ENCODE assay signal across 26 cellular contexts in genomic region chr1:226586650-226587443, GRCh38. TPM values are rescaled to one million over a fixed set of nuclear protein-coding genes. Genes with fewer than 3 reads are reported as not detected.
"Had no signal": no experiment of that assay in that cellular context is flagged by ENCODE, and none has a peak within 500 bp of the region (broad histone marks: within the 10 kb centered on the region; RNA-seq: fewer than 3 reads in every experiment).

No MANE protein-coding gene starts in this region.

- H3K9me3 ChIP-seq: ascending aorta, body of pancreas, Peyer's patch had no signal

- H3K36me3 ChIP-seq: ascending aorta, Peyer's patch had no signal

- H3K4me1 Mint-ChIP-seq: activated CD4-positive, alpha-beta T cell treated with anti-CD3 and anti-CD28 coated beads, Interleukin-2, amount 10 ng/mL, durations not matched to agents 24 days and 14 days; activated CD8-positive, alpha-beta memory T cell treated with anti-CD3 and anti-CD28 coated beads, Interleukin-2, amount 10 ng/mL, durations not matched to agents 7 days and 5 days; activated naive CD8-positive, alpha-beta T cell treated with anti-CD3 and anti-CD28 coated beads, Interleukin-2, amount 50 U/mL, for 24 hours had no signal

- H3K9me3 Mint-ChIP-seq: activated CD4-positive, alpha-beta T cell treated with anti-CD3 and anti-CD28 coated beads, Interleukin-2, amount 10 ng/mL, durations not matched to agents 24 days and 14 days; activated naive CD4-positive, alpha-beta T cell treated with anti-CD3 and anti-CD28 coated beads, Interleukin-2, amount 50 U/mL, for 72 hours; activated naive CD8-positive, alpha-beta T cell treated with anti-CD3 and anti-CD28 coated beads, Interleukin-2, amount 50 U/mL, for 24 hours; activated T-cell treated with anti-CD3 and anti-CD28 coated beads, Interleukin-2, amount 50 U/mL, for 24 hours; IgD-negative memory B cell; T-helper 1 cell treated with Interleukin-12 subunit alpha and Interleukin-12 subunit beta and Interleukin-4 antibody, amounts not matched to agents 30 μg/mL and 1 μg/mL, for 36 hours had no signal

- H3K4me1 ChIP-seq: ascending aorta, Peyer's patch had no signal

- H3K27ac ChIP-seq: ascending aorta, Peyer's patch had no signal

- H3K27me3 ChIP-seq: ascending aorta, body of pancreas, Peyer's patch had no signal

- ATAC-seq: activated CD8-positive, alpha-beta memory T cell treated with anti-CD3 and anti-CD28 coated beads, Interleukin-2, amount 10 ng/mL, durations not matched to agents 7 days and 5 days; activated naive CD4-positive, alpha-beta T cell treated with anti-CD3 and anti-CD28 coated beads, Interleukin-2, amount 50 U/mL, for 72 hours; activated naive CD8-positive, alpha-beta T cell treated with anti-CD3 and anti-CD28 coated beads, Interleukin-2, amount 50 U/mL, for 24 hours; body of pancreas had no signal

- H3K4me3 ChIP-seq: ascending aorta, body of pancreas, Peyer's patch had no signal

- H3K27ac Mint-ChIP-seq: activated CD4-positive, alpha-beta T cell treated with anti-CD3 and anti-CD28 coated beads, Interleukin-2, amount 10 ng/mL, durations not matched to agents 24 days and 14 days; activated CD8-positive, alpha-beta memory T cell treated with anti-CD3 and anti-CD28 coated beads, Interleukin-2, amount 10 ng/mL, durations not matched to agents 7 days and 5 days; activated naive CD8-positive, alpha-beta T cell treated with anti-CD3 and anti-CD28 coated beads, Interleukin-2, amount 50 U/mL, for 24 hours; activated T-cell treated with anti-CD3 and anti-CD28 coated beads, Interleukin-2, amount 50 U/mL, for 24 hours; T-helper 1 cell treated with Interleukin-12 subunit alpha and Interleukin-12 subunit beta and Interleukin-4 antibody, amounts not matched to agents 30 μg/mL and 1 μg/mL, for 36 hours had no signal

- H3K36me3 Mint-ChIP-seq: activated CD8-positive, alpha-beta memory T cell treated with anti-CD3 and anti-CD28 coated beads, Interleukin-2, amount 10 ng/mL, durations not matched to agents 7 days and 5 days; activated naive CD4-positive, alpha-beta T cell treated with anti-CD3 and anti-CD28 coated beads, Interleukin-2, amount 50 U/mL, for 72 hours; IgD-negative memory B cell had no signal

- H3K4me3 Mint-ChIP-seq: activated CD4-positive, alpha-beta T cell treated with anti-CD3 and anti-CD28 coated beads, Interleukin-2, amount 10 ng/mL, durations not matched to agents 24 days and 14 days; activated CD8-positive, alpha-beta memory T cell treated with anti-CD3 and anti-CD28 coated beads, Interleukin-2, amount 10 ng/mL, durations not matched to agents 7 days and 5 days; activated naive CD8-positive, alpha-beta T cell treated with anti-CD3 and anti-CD28 coated beads, Interleukin-2, amount 50 U/mL, for 24 hours; activated T-cell treated with anti-CD3 and anti-CD28 coated beads, Interleukin-2, amount 50 U/mL, for 24 hours; IgD-negative memory B cell; T-helper 1 cell treated with Interleukin-12 subunit alpha and Interleukin-12 subunit beta and Interleukin-4 antibody, amounts not matched to agents 30 μg/mL and 1 μg/mL, for 36 hours had no signal

- DNase-seq: activated CD4-positive, alpha-beta T cell treated with anti-CD3 and anti-CD28 coated beads, Interleukin-2, amount 10 ng/mL, durations not matched to agents 24 days and 14 days; activated CD4-positive, alpha-beta T cell treated with anti-CD3 and anti-CD28 coated beads, Interleukin-2, amount 50 U/mL, for 48 hours; activated CD4-positive, CD25-positive, alpha-beta regulatory T cell treated with anti-CD3 and anti-CD28 coated beads, Interleukin-2, amount 50 U/mL, for 72 hours; activated CD8-positive, alpha-beta memory T cell treated with anti-CD3 and anti-CD28 coated beads, Interleukin-2, amount 10 ng/mL, durations not matched to agents 7 days and 5 days; activated effector memory CD4-positive, alpha-beta T cell treated with anti-CD3 and anti-CD28 coated beads, Interleukin-2, amount 50 U/mL, for 16 hours; activated naive CD4-positive, alpha-beta T cell treated with Interleukin-2 at 50 U/mL for 16 hours; activated naive CD8-positive, alpha-beta T cell treated with anti-CD3 and anti-CD28 coated beads, Interleukin-2, amount 50 U/mL, for 24 hours; activated T-cell treated with anti-CD3 and anti-CD28 coated beads, Interleukin-2, amount 50 U/mL, for 24 hours; amniotic stem cell; body of pancreas; KG1; NCI-H1092 treated with DMSO at 0.1 percent for 48 hours; NCI-H1417 treated with DMSO at 0.1 percent for 48 hours; NCI-H1694 treated with DMSO at 0.1 percent for 48 hours; NCI-H2029 treated with DMSO at 0.1 percent for 48 hours; NCI-H345; NCI-H510A; NCI-H69; NK-92 treated with Interleukin-12 subunit alpha and Interleukin-12 subunit beta, amount 100 ng/mL, for 24 hours; Peyer's patch; SHP77 treated with DMSO at 0.1 percent for 48 hours had no signal

- H3K27me3 Mint-ChIP-seq: activated CD8-positive, alpha-beta memory T cell treated with anti-CD3 and anti-CD28 coated beads, Interleukin-2, amount 10 ng/mL, durations not matched to agents 7 days and 5 days; activated naive CD8-positive, alpha-beta T cell treated with anti-CD3 and anti-CD28 coated beads, Interleukin-2, amount 50 U/mL, for 24 hours; activated T-cell treated with anti-CD3 and anti-CD28 coated beads, Interleukin-2, amount 50 U/mL, for 24 hours had no signal

RNA-seq across cellular contexts. Expression of gene STUM, which starts 38.3 kb away (rescaled TPM):
- total RNA-seq: activated CD4-positive, alpha-beta T cell treated with anti-CD3 and anti-CD28 coated beads, Interleukin-2, amount 10 ng/mL, durations not matched to agents 24 days and 14 days; activated CD8-positive, alpha-beta memory T cell treated with anti-CD3 and anti-CD28 coated beads, Interleukin-2, amount 10 ng/mL, durations not matched to agents 7 days and 5 days; activated naive CD4-positive, alpha-beta T cell treated with anti-CD3 and anti-CD28 coated beads, Interleukin-2, amount 50 U/mL, for 72 hours; bronchial epithelial cell had no signal
- polyA plus RNA-seq: IgD-negative memory B cell had no signal
